In genomic region chr5:146203872-146204192, GRCh38 we compare ENCODE assay signal across 8 cellular contexts. TPM values are rescaled to one million over a fixed set of nuclear protein-coding genes. Genes with fewer than 3 reads are reported as not detected.
DNase-seq lines count a peak whose midpoint lies in the region; ATAC-seq and TF ChIP-seq lines count a peak whose summit lies in the region.

No MANE protein-coding gene starts in this region.

- H3K27ac ChIP-seq in PC-3 (ENCODE audit: low read length), result no peak overlapping the region
- H3K27ac ChIP-seq in heart right ventricle, result peak overlapping the region; percentile 9 to 92 (median 84)
- H3K27ac ChIP-seq in smooth muscle cell (ENCODE audit: low read depth), result peak overlapping the region; percentile 91

- TF ChIP-seq CTCF in PC-3 (conservative IDR thresholded peaks at IDR 0.05; ENCODE audit: low read depth, low read length) (no peak), heart right ventricle (IDR thresholded peaks at IDR 0.05) (no peak), smooth muscle cell (IDR thresholded peaks at IDR 0.05; ENCODE audit: borderline replicate concordance, insufficient read depth, poor library complexity, severe bottlenecking) (no peak), CD14-positive monocyte (IDR thresholded peaks at IDR 0.05) (no peak), chondrocyte (IDR thresholded peaks at IDR 0.05) (no peak)

- WGBS in heart right ventricle, 2 donors, result 1 to 2% methylated on average over 21 of the region's 21 CpGs
- WGBS in smooth muscle cell (ENCODE audit: low lambda C conversion rate), result 2% methylated on average over 11 of the region's 21 CpGs

- intact Hi-C loops in PC-3 (cut with micrococcal nuclease), result loop anchor here (1.0 to 5.0 kb wide), 3 partner anchors 16 to 243 kb away; partner anchors contain the start of genes LARS1 and TCERG1
- intact Hi-C loops in heart right ventricle (cut with DNase I), result loop anchor here in 3 of 10 donors (1.0 to 10.0 kb wide), 2 partner anchors 22 to 241 kb away; partner anchors contain the start of genes LARS1 (in 2 of the 3) and TCERG1 (in 1 of the 3)
- intact Hi-C loops in CD14-positive monocyte (cut with micrococcal nuclease), result loop anchor here (2.0 to 10.0 kb wide), 2 partner anchors 21 to 241 kb away; partner anchors contain the start of genes LARS1 (in 2 of the 2) and TCERG1 (in 1 of the 2)

- H3K79me2 ChIP-seq in PC-3 (ENCODE audit: low read length) (peaks cover 52% of the 10 kb centered on the region), smooth muscle cell (ENCODE audit: low read depth) (peaks cover 53% of the 10 kb centered on the region)

- peaks cover 19% of the 10 kb centered on the region for H3K4me1 ChIP-seq in PC-3 (ENCODE audit: insufficient read depth, low read length)
- H3K4me1 ChIP-seq in heart right ventricle, result peaks cover 2 to 49% (median 42%) of the 10 kb centered on the region in 9 donors
- peaks cover 19% of the 10 kb centered on the region for H3K4me1 ChIP-seq in smooth muscle cell (ENCODE audit: low read depth)

- peaks cover 13% of the 10 kb centered on the region for H3K4me1 Mint-ChIP-seq in CD14-positive monocyte
- peaks cover 13% of the 10 kb centered on the region for H3K4me1 Mint-ChIP-seq in chondrocyte (ENCODE audit: low read depth)

- H3K27me3 ChIP-seq in PC-3 (ENCODE audit: low read length) (no peaks in the 10 kb centered on the region), heart right ventricle (no peaks in the 10 kb centered on the region), smooth muscle cell (ENCODE audit: low read depth) (no peaks in the 10 kb centered on the region)

- POLR2A ChIA-PET in PC-3 (lab: Charles Lee; ENCODE audit: unreplicated experiment), result no interaction called here

- H3K36me3 Mint-ChIP-seq in CD14-positive monocyte (no peaks in the 10 kb centered on the region), chondrocyte (ENCODE audit: low read depth) (no peaks in the 10 kb centered on the region)

- H3K9me3 Mint-ChIP-seq in CD14-positive monocyte (no peaks in the 10 kb centered on the region), chondrocyte (ENCODE audit: low read depth) (no peaks in the 10 kb centered on the region)

- H3K36me3 ChIP-seq in PC-3 (ENCODE audit: low read depth, low read length) (no peaks in the 10 kb centered on the region), heart right ventricle (no peaks in the 10 kb centered on the region), smooth muscle cell (ENCODE audit: low read depth) (no peaks in the 10 kb centered on the region)

- H4K20me1 ChIP-seq in PC-3 (ENCODE audit: low read length), result 0 out of 2 replicates have a peak, but pooled peaks cover 7% of the 10 kb centered on the region
- peaks cover 36% of the 10 kb centered on the region for H4K20me1 ChIP-seq in smooth muscle cell (ENCODE audit: low read depth)

- H3K4me3 Mint-ChIP-seq in CD14-positive monocyte, result no peak overlapping the region
- H3K4me3 Mint-ChIP-seq in chondrocyte (ENCODE audit: unreplicated experiment), result no peak overlapping the region

- H3K4me3 ChIP-seq in PC-3 (ENCODE audit: low read length) (peak overlapping the region; percentile 76), heart right ventricle (peak overlapping the region; percentile 63 to 86 (median 76)), smooth muscle cell (peak overlapping the region; percentile 94)

- DNase-seq in NCI-H1092 treated with DMSO at 0.1 percent for 48 hours (lab: John Stamatoyannopoulos, UW) (peak; percentile 31), NCI-H1092 (lab: John Stamatoyannopoulos, UW) (no peak), PC-3 (no peak), heart right ventricle (no peak), smooth muscle cell (lab: John Stamatoyannopoulos, UW; ENCODE audit: unreplicated experiment) (no peak), AG08395 (ENCODE audit: low spot score) (no peak), CD14-positive monocyte (ENCODE audit: low spot score) (no peak), chondrocyte (ENCODE audit: low spot score) (no peak)

- H3K27me3 Mint-ChIP-seq in CD14-positive monocyte (ENCODE audit: low read depth in 3 of 3) (no peaks in the 10 kb centered on the region), chondrocyte (ENCODE audit: low read depth) (no peaks in the 10 kb centered on the region)

- no TSS peak for BruUV-seq in PC-3 (replicated peaks; lab: Mats Ljungman, UMichigan)

- CTCF ChIA-PET in PC-3 (lab: Charles Lee), result no interaction called here

- H3K9me3 ChIP-seq in PC-3 (ENCODE audit: low read length) (no peaks in the 10 kb centered on the region), heart right ventricle (no peaks in the 10 kb centered on the region), smooth muscle cell (replicated peaks; ENCODE audit: low read depth) (no peaks in the 10 kb centered on the region)

- H3K9me2 ChIP-seq in PC-3 (replicated peaks; ENCODE audit: low read length), result no peaks in the 10 kb centered on the region

- ATAC-seq in PC-3 (peak; percentile 9), heart right ventricle (peak in 3 of 8 donors; percentile 22 to 36 (median 27))

- H3K27ac Mint-ChIP-seq in CD14-positive monocyte (no peak overlapping the region), chondrocyte (ENCODE audit: unreplicated experiment) (no peak overlapping the region)

- H3F3A ChIP-seq in PC-3 (ENCODE audit: low read length, unreplicated experiment) (no peaks in the 10 kb centered on the region), smooth muscle cell (ENCODE audit: low read depth) (no peaks in the 10 kb centered on the region)

- H3K9ac ChIP-seq in PC-3 (ENCODE audit: low read length) (peak overlapping the region; percentile 82), smooth muscle cell (ENCODE audit: low read depth) (peak overlapping the region; percentile 84)

- H3K4me2 ChIP-seq in PC-3 (ENCODE audit: low read length), result peak overlapping the region; percentile 81
- peak overlapping the region; percentile 93 for H3K4me2 ChIP-seq in smooth muscle cell

- H2AFZ ChIP-seq in PC-3 (ENCODE audit: low read length) (0 out of 2 replicates have a peak overlapping the region, but pooled peaks have one; percentile 63), smooth muscle cell (ENCODE audit: low read depth) (peak overlapping the region; percentile 87)

RNA-seq across cellular contexts. Expression of gene RBM27, which starts 0.4 kb away (rescaled TPM):
- total RNA-seq in PC-3 (2014; rRNA removed) (18.8 and 21.4 TPM in 2 replicates), heart right ventricle (10 to 100 TPM; 10.8 to 21.5 (median 17.0) TPM), smooth muscle cell (25.6 and 28.2 TPM in 2 replicates), chondrocyte (12.2 to 13.8 TPM (median 13.3 TPM) in 3 replicates)
- polyA plus RNA-seq in heart right ventricle (1 to 10 TPM; 4.0 to 7.1 TPM), smooth muscle cell (2.5 and 3.6 TPM in 2 replicates), CD14-positive monocyte (1 to 10 TPM; 2.5 to 3.9 TPM)

RNA-seq across cellular contexts. Expression of gene LARS1, which starts 21.4 kb away (rescaled TPM):
- total RNA-seq in PC-3 (2014; rRNA removed) (92.0 and 102 TPM in 2 replicates), heart right ventricle (100 to 1,000 TPM in 3 of 10 donors, 10 to 100 TPM in 7; 70.2 to 113 (median 84.4) TPM), smooth muscle cell (57.5 and 68.9 TPM in 2 replicates), chondrocyte (121 to 138 TPM (median 128 TPM) in 3 replicates)
- polyA plus RNA-seq in heart right ventricle (10 to 100 TPM; 25.7 to 45.0 TPM), smooth muscle cell (49.8 and 77.0 TPM in 2 replicates), CD14-positive monocyte (10 to 100 TPM; 36.5 to 52.5 TPM)
